In genomic region chr1:162497723-162498441, GRCh38 we compare ENCODE assay signal across 1 cellular context.
TF ChIP-seq lines count a peak whose summit lies in the region.

Gene UHMK1 (plus strand): TSS chr1:162497818. CDS start chr1:162498001, 183 bp downstream.

TF ChIP-seq in K562, 482 proteins besides CTCF, POLR2A, EP300 and RAD21 (continued from another document and continues in another):
- TF ChIP-seq ATF4 (CRISPR knock-in tag; IDR thresholded peaks at IDR 0.05) (no peak), GTF2E2 (tag; IDR thresholded peaks at IDR 0.05) (peak; percentile 83), TOE1 (IDR thresholded peaks at IDR 0.05; ENCODE audit: borderline replicate concordance) (no peak), TOE1 (CRISPR knock-in tag; IDR thresholded peaks at IDR 0.05; ENCODE audit: borderline replicate concordance, low read depth) (0 out of 2 replicates have a peak, but pooled peaks have one; percentile 66), EHMT2 (IDR thresholded peaks at IDR 0.05) (no peak; the same call in 1 of the 2 replicates), MAFG (tag; conservative IDR thresholded peaks at IDR 0.05) (no peak), RBFOX2 (IDR thresholded peaks at IDR 0.05; ENCODE audit: low read depth, low read length) (peak; percentile 93), ZC3H4 (CRISPR knock-in tag; IDR thresholded peaks at IDR 0.05; ENCODE audit: borderline replicate concordance) (no peak), SUPT5H (IDR thresholded peaks at IDR 0.05) (peak; percentile 94), FOXK1 (CRISPR knock-in tag; IDR thresholded peaks at IDR 0.05; ENCODE audit: borderline replicate concordance) (0 out of 2 replicates have a peak, but pooled peaks have one; percentile 14), CCNT2 (IDR thresholded peaks at IDR 0.05; ENCODE audit: borderline replicate concordance, extremely low read depth, insufficient read length, low read depth, low read length) (peak; percentile 64), PHF8 (IDR thresholded peaks at IDR 0.05; ENCODE audit: borderline replicate concordance, low read length) (peak; percentile 99), KDM5B (IDR thresholded peaks at IDR 0.05; ENCODE audit: insufficient replicate concordance, low read depth, low read length) (peak; percentile 78), POLR2AphosphoS5 (IDR thresholded peaks at IDR 0.05; ENCODE audit: control insufficient read depth, insufficient read depth, low read depth, low read length) (peak; percentile 91), U2AF1 (optimal IDR thresholded peaks at IDR 0.05; ENCODE audit: low read depth, low read length) (peak; percentile 83), FUS (optimal IDR thresholded peaks at IDR 0.05; ENCODE audit: low read depth, low read length) (peak; percentile 34), TCF7L2 (IDR thresholded peaks at IDR 0.05; ENCODE audit: low read depth, low read length) (peak; percentile 50; the same call in 1 of the 2 replicates), CBX3 (IDR thresholded peaks at IDR 0.05; ENCODE audit: borderline replicate concordance in 1 of 2, low read length in 2 of 2) (peak in 1 of 2 experiments; percentile 52; a peak in 1 of 3 replicates), NRF1 (conservative IDR thresholded peaks at IDR 0.05 in 1 of 2, IDR thresholded peaks at IDR 0.05 in 1 of 2) (0 out of 4 replicates have a peak, but pooled peaks of 1 of the 2 experiments have one; percentile 8), SMARCA5 (IDR thresholded peaks at IDR 0.05) (no peak), SIN3A (IDR thresholded peaks at IDR 0.05; ENCODE audit: borderline replicate concordance in 2 of 2, control insufficient read depth in 1 of 2, low read depth in 2 of 2, low read length in 2 of 2) (peak in 1 of 2 experiments; percentile 56; a peak in 1 of 4 replicates), CREM (IDR thresholded peaks at IDR 0.05; ENCODE audit: low read depth) (peak; percentile 33; the same call in 1 of the 2 replicates), ZBTB17 (CRISPR knock-in tag; IDR thresholded peaks at IDR 0.05) (0 out of 2 replicates have a peak, but pooled peaks have one; percentile 46), SIN3B (IDR thresholded peaks at IDR 0.05; ENCODE audit: low read depth) (peak; percentile 99), RB1 (IDR thresholded peaks at IDR 0.05; ENCODE audit: low read depth) (peak; percentile 76), HES1 (IDR thresholded peaks at IDR 0.05; ENCODE audit: low read depth) (no peak), NR1H2 (CRISPR knock-in tag; IDR thresholded peaks at IDR 0.05) (0 out of 2 replicates have a peak, but pooled peaks have one; percentile 70), FIP1L1 (IDR thresholded peaks at IDR 0.05; ENCODE audit: low read depth, low read length, poor library complexity, severe bottlenecking) (no peak), MTA3 (IDR thresholded peaks at IDR 0.05; ENCODE audit: borderline replicate concordance) (peak; percentile 27; the same call in 1 of the 2 replicates), SMAD4 (CRISPR knock-in tag; conservative IDR thresholded peaks at IDR 0.05) (peak; percentile 27; the same call in 1 of the 2 replicates), MBD2 (IDR thresholded peaks at IDR 0.05; ENCODE audit: borderline replicate concordance, low read depth) (peak; percentile 59; the same call in 1 of the 2 replicates), RBM22 (IDR thresholded peaks at IDR 0.05; ENCODE audit: low read depth, low read length, poor library complexity, severe bottlenecking) (peak; percentile 59), CXXC5 (CRISPR knock-in tag; IDR thresholded peaks at IDR 0.05) (peak; percentile 53), SAP30 (IDR thresholded peaks at IDR 0.05; ENCODE audit: borderline replicate concordance, insufficient read depth, low read depth, low read length, poor library complexity, severe bottlenecking) (peak; percentile 78), PCBP1 (IDR thresholded peaks at IDR 0.05; ENCODE audit: low read depth, low read length, poor library complexity, severe bottlenecking) (peak; percentile 63), HDAC1 (IDR thresholded peaks at IDR 0.05) (peak in 1 of 2 experiments; percentile 65; a peak in 2 of 4 replicates), ELK1 (CRISPR knock-in tag; IDR thresholded peaks at IDR 0.05) (no peak), ATF1 (CRISPR knock-in tag; IDR thresholded peaks at IDR 0.05) (no peak), ATF1 (tag; IDR thresholded peaks at IDR 0.05) (peak; percentile 70), SMARCC2 (IDR thresholded peaks at IDR 0.05; ENCODE audit: low read depth) (no peak), CREB1 (IDR thresholded peaks at IDR 0.05) (0 out of 2 replicates have a peak, but pooled peaks have one; percentile 11), CREB1 (CRISPR knock-in tag; IDR thresholded peaks at IDR 0.05) (peak; percentile 26; the same call in 1 of the 2 replicates), TGIF2 (CRISPR knock-in tag; IDR thresholded peaks at IDR 0.05) (no peak), LCOR (CRISPR knock-in tag; IDR thresholded peaks at IDR 0.05) (peak; percentile 68; the same call in 1 of the 2 replicates), RAD51 (IDR thresholded peaks at IDR 0.05; ENCODE audit: borderline replicate concordance, low read depth) (no peak)
- TF ChIP-seq, protein P1, sequence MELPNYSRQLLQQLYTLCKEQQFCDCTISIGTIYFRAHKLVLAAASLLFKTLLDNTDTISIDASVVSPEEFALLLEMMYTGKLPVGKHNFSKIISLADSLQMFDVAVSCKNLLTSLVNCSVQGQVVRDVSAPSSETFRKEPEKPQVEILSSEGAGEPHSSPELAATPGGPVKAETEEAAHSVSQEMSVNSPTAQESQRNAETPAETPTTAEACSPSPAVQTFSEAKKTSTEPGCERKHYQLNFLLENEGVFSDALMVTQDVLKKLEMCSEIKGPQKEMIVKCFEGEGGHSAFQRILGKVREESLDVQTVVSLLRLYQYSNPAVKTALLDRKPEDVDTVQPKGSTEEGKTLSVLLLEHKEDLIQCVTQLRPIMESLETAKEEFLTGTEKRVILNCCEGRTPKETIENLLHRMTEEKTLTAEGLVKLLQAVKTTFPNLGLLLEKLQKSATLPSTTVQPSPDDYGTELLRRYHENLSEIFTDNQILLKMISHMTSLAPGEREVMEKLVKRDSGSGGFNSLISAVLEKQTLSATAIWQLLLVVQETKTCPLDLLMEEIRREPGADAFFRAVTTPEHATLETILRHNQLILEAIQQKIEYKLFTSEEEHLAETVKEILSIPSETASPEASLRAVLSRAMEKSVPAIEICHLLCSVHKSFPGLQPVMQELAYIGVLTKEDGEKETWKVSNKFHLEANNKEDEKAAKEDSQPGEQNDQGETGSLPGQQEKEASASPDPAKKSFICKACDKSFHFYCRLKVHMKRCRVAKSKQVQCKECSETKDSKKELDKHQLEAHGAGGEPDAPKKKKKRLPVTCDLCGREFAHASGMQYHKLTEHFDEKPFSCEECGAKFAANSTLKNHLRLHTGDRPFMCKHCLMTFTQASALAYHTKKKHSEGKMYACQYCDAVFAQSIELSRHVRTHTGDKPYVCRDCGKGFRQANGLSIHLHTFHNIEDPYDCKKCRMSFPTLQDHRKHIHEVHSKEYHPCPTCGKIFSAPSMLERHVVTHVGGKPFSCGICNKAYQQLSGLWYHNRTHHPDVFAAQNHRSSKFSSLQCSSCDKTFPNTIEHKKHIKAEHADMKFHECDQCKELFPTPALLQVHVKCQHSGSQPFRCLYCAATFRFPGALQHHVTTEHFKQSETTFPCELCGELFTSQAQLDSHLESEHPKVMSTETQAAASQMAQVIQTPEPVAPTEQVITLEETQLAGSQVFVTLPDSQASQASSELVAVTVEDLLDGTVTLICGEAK (IDR thresholded peaks at IDR 0.05), result peak; percentile 95
- TF ChIP-seq, protein P1 (CRISPR knock-in tag; IDR thresholded peaks at IDR 0.05), result no peak
- TF ChIP-seq, protein P2, sequence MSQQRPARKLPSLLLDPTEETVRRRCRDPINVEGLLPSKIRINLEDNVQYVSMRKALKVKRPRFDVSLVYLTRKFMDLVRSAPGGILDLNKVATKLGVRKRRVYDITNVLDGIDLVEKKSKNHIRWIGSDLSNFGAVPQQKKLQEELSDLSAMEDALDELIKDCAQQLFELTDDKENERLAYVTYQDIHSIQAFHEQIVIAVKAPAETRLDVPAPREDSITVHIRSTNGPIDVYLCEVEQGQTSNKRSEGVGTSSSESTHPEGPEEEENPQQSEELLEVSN (IDR thresholded peaks at IDR 0.05; ENCODE audit: borderline replicate concordance in 1 of 2, extremely low read depth in 1 of 2, insufficient read depth in 1 of 2, insufficient read length in 1 of 2, low read depth in 1 of 2, low read length in 1 of 2, poor library complexity in 1 of 2, severe bottlenecking in 1 of 2), result peak in 1 of 2 experiments; percentile 21
- TF ChIP-seq, protein P3, sequence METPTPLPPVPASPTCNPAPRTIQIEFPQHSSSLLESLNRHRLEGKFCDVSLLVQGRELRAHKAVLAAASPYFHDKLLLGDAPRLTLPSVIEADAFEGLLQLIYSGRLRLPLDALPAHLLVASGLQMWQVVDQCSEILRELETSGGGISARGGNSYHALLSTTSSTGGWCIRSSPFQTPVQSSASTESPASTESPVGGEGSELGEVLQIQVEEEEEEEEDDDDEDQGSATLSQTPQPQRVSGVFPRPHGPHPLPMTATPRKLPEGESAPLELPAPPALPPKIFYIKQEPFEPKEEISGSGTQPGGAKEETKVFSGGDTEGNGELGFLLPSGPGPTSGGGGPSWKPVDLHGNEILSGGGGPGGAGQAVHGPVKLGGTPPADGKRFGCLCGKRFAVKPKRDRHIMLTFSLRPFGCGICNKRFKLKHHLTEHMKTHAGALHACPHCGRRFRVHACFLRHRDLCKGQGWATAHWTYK (CRISPR knock-in tag; IDR thresholded peaks at IDR 0.05), result peak; percentile 66; the same call in 1 of the 2 replicates
